ENCODE assay signal across 8 cellular contexts in the genomic region with DNA sequence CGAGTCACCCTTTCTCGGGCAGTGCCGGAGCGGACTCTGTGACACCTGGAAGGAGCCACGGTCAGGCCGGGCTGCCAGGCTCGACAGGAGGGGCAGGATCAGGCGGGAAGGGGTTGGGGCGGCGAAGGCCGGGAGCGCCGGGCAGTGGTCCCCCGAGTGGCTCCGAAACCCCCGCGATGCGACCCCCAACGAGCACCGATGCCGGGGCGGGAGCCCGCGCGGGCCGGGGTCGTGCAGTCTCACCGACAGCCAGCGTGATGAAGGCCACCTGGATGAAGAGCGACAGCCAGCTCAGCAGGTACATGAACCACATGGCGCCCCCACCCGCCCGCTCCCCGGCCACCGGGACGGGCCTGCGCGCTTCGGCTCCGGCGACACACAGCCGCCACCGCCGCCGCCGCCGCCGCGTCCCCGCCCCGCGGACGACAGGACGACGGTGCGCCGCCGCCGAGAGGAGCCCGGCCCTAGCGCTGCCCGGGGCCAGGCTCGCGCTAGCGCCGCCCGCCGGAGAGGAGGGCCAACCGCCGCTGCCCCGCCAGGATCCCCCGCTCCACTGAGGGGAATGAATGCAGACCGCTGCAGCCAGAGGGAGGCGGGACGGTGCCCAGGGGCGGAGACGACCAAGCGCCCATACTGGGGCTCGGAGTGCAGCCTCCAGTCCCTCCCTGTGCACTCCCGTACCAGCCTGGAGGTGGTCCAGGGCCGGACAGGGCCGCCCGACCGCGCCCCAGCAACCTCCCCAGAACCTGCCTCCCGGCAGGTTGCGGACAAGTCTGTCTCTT. TPM values are rescaled to one million over a fixed set of nuclear protein-coding genes. Genes with fewer than 3 reads are reported as not detected.
DNase-seq lines count a peak whose midpoint lies in the region; FAIRE-seq and TF ChIP-seq lines count a peak whose summit lies in the region.

A gene (minus strand): TSS at position 429 of the 782 bp plus-strand sequence. CDS start 116 bp downstream, at position 313.

- no peaks in the 10 kb centered on the region for H3K9me3 ChIP-seq in H9 (ENCODE audit: control insufficient read depth, low read depth, low read length)

- H4K20me1 ChIP-seq in H9 (ENCODE audit: control insufficient read depth, insufficient read depth, insufficient read length): no peaks in the 10 kb centered on the region

- in situ Hi-C loops in SK-MEL-5 (cut with HindIII; ENCODE audit: low pct_unique_long_range_greater_than_20kb, low sequenced_read_pairs): no loop called here

- peak within 1 kb of the TSS; percentile 65 for H2AFZ ChIP-seq in H9 (ENCODE audit: low read length)

- H2AK5ac ChIP-seq in H9 (ENCODE audit: insufficient read length, low read length): no peak within 1 kb of the TSS

- peaks cover 12% of the 10 kb centered on the region in 2 experiments for H3K4me1 Mint-ChIP-seq in H9

- H3T11ph ChIP-seq in H9 (ENCODE audit: low read length): no peak within 1 kb of the TSS

- DNase-seq in GM03348 (ENCODE audit: low spot score): peak; percentile 98
- DNase-seq in H9: peak; percentile 92
- peak; percentile 77 for DNase-seq in M059J (ENCODE audit: low read depth)
- DNase-seq in SK-MEL-5 (ENCODE audit: low read depth, low spot score): peak; percentile 92
- DNase-seq in activated naive CD4-positive, alpha-beta T cell treated with Interleukin-2 at 50 U/mL for 16 hours: peak; percentile 94
- peak; percentile 87 to 91 for DNase-seq in frontal cortex (ENCODE audit: low spot score in 2 of 2)
- peak; percentile 19 to 90 (median 76) for DNase-seq in nucleus accumbens (lab: John Stamatoyannopoulos, UW)
- peak; percentile 82 for DNase-seq in superior temporal gyrus (ENCODE audit: extremely low spot score)

- H2BK15ac ChIP-seq in H9 (ENCODE audit: low read depth, low read length): no peak within 1 kb of the TSS

- H2BK20ac ChIP-seq in H9 (ENCODE audit: low read depth, low read length, poor library complexity, severe bottlenecking): no peak within 1 kb of the TSS

- no peak within 1 kb of the TSS for H3K27ac ChIP-seq in H9 (ENCODE audit: insufficient read length, low read depth, low read length)

- H3K23me2 ChIP-seq in H9 (ENCODE audit: insufficient read length, low read depth, low read length, poor library complexity, severe bottlenecking): peaks cover 13% of the 10 kb centered on the region

- no peak within 1 kb of the TSS for H3K18ac ChIP-seq in H9 (ENCODE audit: insufficient read length, low read depth, low read length)

- peak within 1 kb of the TSS; percentile 95 to 96 for H3K4me3 Mint-ChIP-seq in H9

- no peak within 1 kb of the TSS for H3K23ac ChIP-seq in H9 (ENCODE audit: insufficient read length, low read depth, low read length)

- no peak within 1 kb of the TSS for H2BK120ac ChIP-seq in H9 (ENCODE audit: low read depth, low read length, poor library complexity, severe bottlenecking)

- 0 out of 7 replicates have a peak within 1 kb of the TSS, but pooled peaks of 1 of the 3 experiments have one; percentile 63 for H3K27ac Mint-ChIP-seq in H9

- peak within 1 kb of the TSS; percentile 90 for H3K4me2 ChIP-seq in H9 (ENCODE audit: insufficient read depth, insufficient read length, low read length)

- no peaks in the 10 kb centered on the region for H3K79me1 ChIP-seq in H9 (ENCODE audit: insufficient read depth, low read depth, low read length, poor library complexity, severe bottlenecking)

- no peak within 1 kb of the TSS for H3K56ac ChIP-seq in H9 (ENCODE audit: insufficient read length, low read depth, low read length)

- H3K14ac ChIP-seq in H9 (ENCODE audit: insufficient read depth, low read length): no peak within 1 kb of the TSS

- no peaks in the 10 kb centered on the region for H3K27me3 ChIP-seq in H9 (ENCODE audit: insufficient read depth, low read length)

- FAIRE-seq in frontal cortex (lab: Jason Lieb, UNC): no peak

- peak within 1 kb of the TSS; percentile 49 for H3K9ac ChIP-seq in H9 (ENCODE audit: extremely low read depth, insufficient read length, low read length)

- no peak within 1 kb of the TSS for H3K4ac ChIP-seq in H9 (ENCODE audit: low read depth, low read length)

- no peak within 1 kb of the TSS for H4K8ac ChIP-seq in H9 (replicated peaks; ENCODE audit: insufficient read length, low read depth, low read length)

- no peaks in the 10 kb centered on the region for H3K9me3 Mint-ChIP-seq in H9

- H3K36me3 Mint-ChIP-seq in H9 (ENCODE audit: insufficient read depth in 1 of 3, low read depth in 3 of 3): peaks cover 3 to 6% (median 4%) of the 10 kb centered on the region in 3 experiments; a peak in 5 of 7 replicates

- no peak within 1 kb of the TSS for H4K5ac ChIP-seq in H9 (ENCODE audit: insufficient read length, low read depth, low read length)

- H2BK5ac ChIP-seq in H9 (ENCODE audit: insufficient read length, low read length): no peak within 1 kb of the TSS

- H3K27me3 Mint-ChIP-seq in H9 (ENCODE audit: low read depth): peaks cover 22% of the 10 kb centered on the region

- H3K79me2 ChIP-seq in H9 (ENCODE audit: insufficient read depth, low read length): 0 out of 2 replicates have a peak, but pooled peaks cover 3% of the 10 kb centered on the region

- no peaks in the 10 kb centered on the region for H3K4me1 ChIP-seq in H9 (ENCODE audit: insufficient read depth, low read length)

- TF ChIP-seq CTCF in H9 (conservative IDR thresholded peaks at IDR 0.05): peak; percentile 65

- no peak within 1 kb of the TSS for H4K91ac ChIP-seq in H9 (ENCODE audit: insufficient read length, low read depth, low read length)

- no CpG with 5 or more reads among the region's 87 CpGs for WGBS in H9 (ENCODE audit: extremely low coverage, insufficient read length, low lambda C conversion rate)

- H2BK12ac ChIP-seq in H9 (ENCODE audit: insufficient read length, low read depth, low read length): no peak within 1 kb of the TSS

RNA-seq across cellular contexts. Expression of the gene that starts here (rescaled TPM):
- total RNA-seq in H9 (2021) (19.2 and 23.9 TPM in 2 replicates), frontal cortex (13.5 TPM)
- 61.5 and 107 TPM in 2 replicates for total RNA-seq in M059J (2014; rRNA removed; shearing (Covaris generic))
- 55.3 and 59.5 TPM in 2 replicates for total RNA-seq in SK-MEL-5 (2014; rRNA removed; shearing (Covaris generic))
- polyA plus RNA-seq in SK-MEL-5 (2015; cell fraction: cytosol; rRNA removed): 114 and 117 TPM in 2 replicates
- polyA plus RNA-seq in SK-MEL-5 (2015; cell fraction: nucleus; rRNA removed): 64.8 and 135 TPM in 2 replicates
